8 cellular contexts compared by ENCODE assay signal in genomic region chr15:98865397-98866339, GRCh38.
DNase-seq lines count a peak whose midpoint lies in the region; ATAC-seq, FAIRE-seq and TF ChIP-seq lines count a peak whose summit lies in the region.

No MANE protein-coding gene starts in this region.

- H3K4me3 Mint-ChIP-seq in activated T-helper 17 cell treated with anti-CD3 and anti-CD28 coated beads, Interleukin-2, amount 50 U/mL, for 72 hours = peak overlapping the region; percentile 87

- H3K4me3 ChIP-seq in BJ (ENCODE audit: low read depth, low read length) (peak overlapping the region; percentile 43), thymus (ENCODE audit: low read length) (peak overlapping the region; percentile 56)

- no peak for TF ChIP-seq CTCF in BJ (IDR thresholded peaks at IDR 0.05; ENCODE audit: insufficient read depth, low read depth, low read length)

- CTCF ChIA-PET in BJ (lab: Yijun Ruan, JAX) = interaction anchor here (0.6 to 0.9 kb wide), 2 partner anchors 50 to 362 kb away, joined by 3 to 4 read pairs; no protein-coding TSS in a partner anchor

- peaks cover 19% of the 10 kb centered on the region for H3K4me1 Mint-ChIP-seq in activated T-helper 17 cell treated with anti-CD3 and anti-CD28 coated beads, Interleukin-2, amount 50 U/mL, for 72 hours

- peak overlapping the region; percentile 90 for H3K27ac ChIP-seq in thymus (ENCODE audit: low read depth)

- POLR2A ChIA-PET in BJ (lab: Charles Lee) = interaction anchor here (0.5 to 0.9 kb wide), 2 partner anchors 8 to 11 kb away, joined by 3 to 4 read pairs; no protein-coding TSS in a partner anchor

- H3K4me1 ChIP-seq in thymus (ENCODE audit: control insufficient read depth, insufficient read depth, low read length) = peaks cover 3% of the 10 kb centered on the region

- H3K27me3 ChIP-seq in BJ (ENCODE audit: control insufficient read depth, insufficient read depth, low read length) (no peaks in the 10 kb centered on the region), thymus (ENCODE audit: control insufficient read depth, insufficient read depth) (no peaks in the 10 kb centered on the region)

- ATAC-seq in GM19351 (IDR thresholded peaks at IDR 0.05; ENCODE audit: unreplicated experiment) (peak; percentile 92), HG03460 (IDR thresholded peaks at IDR 0.05; ENCODE audit: unreplicated experiment) (peak; percentile 94)
- peak; percentile 96 for ATAC-seq in activated T-helper 17 cell treated with anti-CD3 and anti-CD28 coated beads, Interleukin-2, amount 50 U/mL, for 72 hours (replicated peaks)

- 55% methylated on average over 50 of the region's 50 CpGs for WGBS in thymus

- H3K9me3 ChIP-seq in thymus (ENCODE audit: control insufficient read depth) = no peaks in the 10 kb centered on the region

- no peak for FAIRE-seq in RCC 7860 (lab: Jason Lieb, UNC)

- no peaks in the 10 kb centered on the region for H3K9me3 Mint-ChIP-seq in activated T-helper 17 cell treated with anti-CD3 and anti-CD28 coated beads, Interleukin-2, amount 50 U/mL, for 72 hours

- no peak for DNase-seq in BJ (ENCODE audit: low read depth)
- peak; percentile 51 for DNase-seq in RCC 7860 (ENCODE audit: low spot score)
- peak; percentile 60 for DNase-seq in fibroblast of the conjunctiva (ENCODE audit: low read depth)
- peak; percentile 39 for DNase-seq in occipital lobe (lab: John Stamatoyannopoulos, UW)

- no peaks in the 10 kb centered on the region for H3K36me3 Mint-ChIP-seq in activated T-helper 17 cell treated with anti-CD3 and anti-CD28 coated beads, Interleukin-2, amount 50 U/mL, for 72 hours (ENCODE audit: low read depth)

- H3K36me3 ChIP-seq in BJ (ENCODE audit: control insufficient read depth, insufficient read depth, low read length) = no peaks in the 10 kb centered on the region
- H3K36me3 ChIP-seq in thymus (ENCODE audit: control insufficient read depth, insufficient read depth) = no peaks in the 10 kb centered on the region

- H3K27me3 Mint-ChIP-seq in activated T-helper 17 cell treated with anti-CD3 and anti-CD28 coated beads, Interleukin-2, amount 50 U/mL, for 72 hours = no peaks in the 10 kb centered on the region

- peak overlapping the region; percentile 92 for H3K27ac Mint-ChIP-seq in activated T-helper 17 cell treated with anti-CD3 and anti-CD28 coated beads, Interleukin-2, amount 50 U/mL, for 72 hours
